Comparison of ENCODE assay signal across 1 cellular context in the genomic region with DNA sequence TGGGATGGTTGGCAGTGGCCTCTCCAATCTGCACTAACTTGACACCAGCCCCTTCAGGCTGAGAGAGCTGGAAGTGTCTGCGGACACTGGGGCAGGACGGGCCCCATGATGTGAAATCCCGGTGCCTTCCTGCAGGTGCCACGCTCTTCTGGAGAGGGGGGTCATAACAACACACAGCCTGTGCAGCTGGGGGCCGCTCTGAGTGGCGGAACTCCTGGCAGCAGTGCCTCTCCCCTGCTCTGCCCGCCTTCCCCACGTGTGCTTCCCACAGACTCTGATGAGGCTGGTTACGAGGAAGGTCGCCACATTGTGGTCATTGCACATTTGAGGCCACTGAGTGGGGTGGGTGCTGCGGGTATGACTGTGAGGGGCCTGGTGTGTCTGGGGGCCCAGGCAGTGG.
TF ChIP-seq lines count a peak whose summit lies in the region.

No MANE protein-coding gene starts in this region.

TF ChIP-seq in H1, 55 proteins besides CTCF, POLR2A, EP300 and RAD21 (continued from another document):
- no peak for TF ChIP-seq USF2 (IDR thresholded peaks at IDR 0.05; ENCODE audit: low read length)
